In the genomic region with DNA sequence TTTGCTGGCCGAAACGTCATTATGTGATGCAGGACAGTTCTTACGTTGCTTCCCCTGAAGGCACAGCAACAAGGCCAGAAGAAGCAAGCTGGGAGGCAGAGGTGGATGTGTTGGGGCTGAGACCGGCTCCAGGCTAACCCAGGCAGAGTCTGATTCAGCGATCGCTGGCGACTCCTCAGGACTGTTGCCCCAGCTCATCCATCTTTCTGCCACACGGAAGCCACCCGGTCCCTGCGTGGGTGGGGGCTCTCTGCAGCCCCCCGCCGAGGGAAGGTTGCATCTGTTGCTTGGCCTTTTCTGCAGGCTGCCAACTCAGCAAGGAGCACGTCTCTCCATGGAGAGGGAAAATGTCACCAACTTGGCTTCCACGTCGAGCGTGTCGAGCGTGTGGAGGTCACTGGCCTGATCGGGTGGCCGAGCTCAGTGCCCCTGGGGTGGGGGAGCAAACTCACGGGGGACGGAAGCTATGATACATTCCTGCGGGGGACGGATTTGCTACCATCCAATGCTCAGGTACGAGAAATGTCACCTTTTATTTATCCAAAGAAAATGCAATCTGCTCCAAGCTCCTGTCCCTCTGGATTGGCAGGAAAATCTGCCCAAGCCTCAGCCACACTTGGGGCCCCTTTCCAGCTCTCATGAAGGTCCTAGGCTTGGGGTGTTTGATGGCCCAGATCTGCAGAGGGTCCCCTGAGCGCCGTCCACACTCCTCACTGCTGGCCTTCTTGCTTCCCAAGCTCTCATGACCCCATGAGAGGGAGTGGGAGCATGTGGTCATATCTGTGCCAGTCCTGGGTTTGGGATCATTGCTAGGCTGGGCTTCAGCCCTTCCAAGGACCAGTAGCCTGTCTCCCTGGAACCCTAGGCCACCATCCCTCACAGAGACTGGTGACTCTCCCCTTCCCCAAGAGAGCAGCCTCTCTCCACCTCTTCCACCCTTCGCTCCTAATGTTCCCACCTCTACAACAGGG, we compare ENCODE assay signal across 31 cellular contexts.
A peak's percentile ranks its signal among the peaks of the same experiment; 100 is the strongest.
DNase-seq lines count a peak whose midpoint lies in the region; ATAC-seq, FAIRE-seq and TF ChIP-seq lines count a peak whose summit lies in the region.
"Had no signal": no experiment of that assay in that cellular context is flagged by ENCODE, and none has a peak within 500 bp of the region (broad histone marks: within the 10 kb centered on the region; RNA-seq: fewer than 3 reads in every experiment).

No MANE protein-coding gene starts in this region.

- H3K79me2 ChIP-seq in HepG2 (ENCODE audit: insufficient read depth, low read length), result no peaks in the 10 kb centered on the region

- H3K4me3 ChIP-seq in BLaER1 (no peak overlapping the region), Peyer's patch (no peak overlapping the region), HepG2 (replicated peaks in 1 of 3; ENCODE audit: insufficient read depth in 1 of 3, low read depth in 2 of 3, low read length in 3 of 3) (0 out of 6 replicates have a peak overlapping the region, but pooled peaks of 1 of the 3 experiments have one; percentile 1)
- H3K4me3 ChIP-seq: GM12878, K562, SK-N-MC, stomach had no signal

- WGBS in HepG2 (ENCODE audit: low lambda C conversion rate), result 94% methylated on average over 18 of the region's 28 CpGs

- peak overlapping the region; percentile 94 for H3K4me2 ChIP-seq in BLaER1
- H3K4me2 ChIP-seq in HepG2 (ENCODE audit: low read depth, low read length), result no peak overlapping the region

- H3K9me3 ChIP-seq in BLaER1 (no peaks in the 10 kb centered on the region; the same call in none of the 2 replicates), Peyer's patch (no peaks in the 10 kb centered on the region), HepG2 (ENCODE audit: low read length) (no peaks in the 10 kb centered on the region)
- H3K9me3 ChIP-seq: stomach had no signal

- intact Hi-C loops in HepG2 (cut with micrococcal nuclease; ENCODE audit: unreplicated experiment) (no loop called here), posterior vena cava (cut with DNase I) (no loop called here)

- peaks cover 84% of the 10 kb centered on the region for H3K4me1 ChIP-seq in BLaER1
- H3K4me1 ChIP-seq in Peyer's patch, result no peaks in the 10 kb centered on the region
- peaks cover 17% of the 10 kb centered on the region for H3K4me1 ChIP-seq in HepG2 (ENCODE audit: insufficient read depth, low read length)
- H3K4me1 ChIP-seq: stomach had no signal

- DNase-seq in Peyer's patch (peak in 2 of 3 donors; percentile 25 to 37), HepG2 (ENCODE audit: low spot score) (no peak), posterior vena cava (ENCODE audit: low spot score) (peak; percentile 52), dedifferentiated amniotic fluid mesenchymal stem cell (ENCODE audit: extremely low spot score) (no peak), dermis blood vessel endothelial cell (no peak), DMS153 treated with DMSO at 0.1 percent for 48 hours (lab: John Stamatoyannopoulos, UW; ENCODE audit: unreplicated experiment) (no peak)
- DNase-seq: activated B cell treated with CpG ODN at 0.5 μM for 24 hours; activated CD4-positive, alpha-beta T cell treated with anti-CD3 and anti-CD28 coated beads, Interleukin-2, amount 50 U/mL, for 4 hours; activated CD8-positive, alpha-beta memory T cell treated with anti-CD3 and anti-CD28 coated beads, Interleukin-2, amount 10 ng/mL, durations not matched to agents 7 days and 5 days; activated naive CD4-positive, alpha-beta T cell treated with anti-CD3 and anti-CD28 coated beads for 36 hours; activated T-cell treated with anti-CD3 and anti-CD28 coated beads, Interleukin-2, amount 50 U/mL, for 72 hours; CD8-positive, alpha-beta T cell; effector CD4-positive, alpha-beta T cell; H7; midbrain; naive B cell; NCI-H1105; NCI-H1930; NCI-H2171 treated with DMSO at 0.1 percent for 48 hours; NCI-H510A; occipital lobe; retina; stomach; T-helper 1 cell had no signal

- POLR2A ChIA-PET in HepG2 (lab: Yijun Ruan, JAX), result no interaction called here

- H3K9ac ChIP-seq in BLaER1 (0 out of 2 replicates have a peak overlapping the region, but pooled peaks have one; percentile 47), HepG2 (ENCODE audit: insufficient read depth, low read depth, low read length) (no peak overlapping the region)

- TF ChIP-seq RAD21 in HepG2 (CRISPR knock-in tag; IDR thresholded peaks at IDR 0.05), result no peak

- H3K27ac ChIP-seq in BLaER1 (peak overlapping the region; percentile 63; the same call in 1 of the 2 replicates), Peyer's patch (no peak overlapping the region), HepG2 (ENCODE audit: extremely low read length, insufficient read depth, low read length) (peak overlapping the region; percentile 58)
- H3K27ac ChIP-seq: RWPE1, SK-N-MC, stomach had no signal

- no peak for TF ChIP-seq EP300 in HepG2 (IDR thresholded peaks at IDR 0.05; ENCODE audit: low read depth in 2 of 2, low read length in 2 of 2)
- TF ChIP-seq EP300 in HepG2 (CRISPR knock-in tag; IDR thresholded peaks at IDR 0.05; ENCODE audit: borderline replicate concordance), result no peak

- in situ Hi-C loops in HepG2 (cut with HindIII; ENCODE audit: extremely low pct_ligation_motif_present, low pct_unique_long_range_greater_than_20kb), result no loop called here

- ATAC-seq in HepG2 (peak; percentile 56), HG03460 (IDR thresholded peaks at IDR 0.05; ENCODE audit: unreplicated experiment) (no peak)
- ATAC-seq: activated CD8-positive, alpha-beta memory T cell treated with anti-CD3 and anti-CD28 coated beads, Interleukin-2, amount 10 ng/mL, durations not matched to agents 7 days and 5 days; activated T-cell treated with anti-CD3 and anti-CD28 coated beads, Interleukin-2, amount 50 U/mL, for 72 hours; CD8-positive, alpha-beta T cell; GM12878; K562 had no signal

- BruUV-seq in HepG2 (replicated peaks; lab: Mats Ljungman, UMichigan), result no TSS peak

- TF ChIP-seq CTCF in Peyer's patch (IDR thresholded peaks at IDR 0.05) (no peak), HepG2 (CRISPR knock-in tag; IDR thresholded peaks at IDR 0.05) (no peak)

- FAIRE-seq in HepG2 (lab: Jason Lieb, UNC), result no peak
- FAIRE-seq: GM12878, HTR-8/SVneo, K562 had no signal

- CTCF ChIA-PET in HepG2 (lab: Yijun Ruan, JAX; ENCODE audit: low intra/inter-chr PET ratio, low total read pairs), result no interaction called here

- H3K36me3 ChIP-seq in BLaER1 (peaks cover 29% of the 10 kb centered on the region; the same call in 1 of the 2 replicates), Peyer's patch (peaks cover 0 to 6% (median 0%) of the 10 kb centered on the region in 3 donors), HepG2 (replicated peaks in 1 of 2; ENCODE audit: control insufficient read depth in 1 of 2, insufficient read depth in 2 of 2, low read length in 2 of 2) (peaks cover 8 to 10% of the 10 kb centered on the region in 2 experiments; a peak in 3 of 5 replicates)

- TF ChIP-seq POLR2A in Peyer's patch (IDR thresholded peaks at IDR 0.05) (no peak), HepG2 (IDR thresholded peaks at IDR 0.05; ENCODE audit: insufficient read depth in 1 of 2, low read depth in 2 of 2, low read length in 2 of 2) (no peak)

- H4K20me1 ChIP-seq in BLaER1, result peaks cover 39% of the 10 kb centered on the region
- H4K20me1 ChIP-seq in HepG2 (ENCODE audit: insufficient read depth, low read length), result no peaks in the 10 kb centered on the region

- no peak overlapping the region for H2AFZ ChIP-seq in HepG2 (ENCODE audit: low read length)

- no peaks in the 10 kb centered on the region for H3K27me3 ChIP-seq in BLaER1
- no peaks in the 10 kb centered on the region for H3K27me3 ChIP-seq in Peyer's patch
- no peaks in the 10 kb centered on the region for H3K27me3 ChIP-seq in HepG2 (ENCODE audit: control insufficient read depth in 1 of 2, insufficient read depth in 2 of 2, low read length in 2 of 2)
- H3K27me3 ChIP-seq: stomach had no signal

TF ChIP-seq in HepG2, 621 proteins besides CTCF, POLR2A, EP300 and RAD21 (continues in another document):
- no peak for TF ChIP-seq ZNF883 (CRISPR knock-in tag; IDR thresholded peaks at IDR 0.05; ENCODE audit: not compliant biosample characterization)
- TF ChIP-seq ZNF20 (CRISPR knock-in tag; IDR thresholded peaks at IDR 0.05), result no peak
- 0 out of 2 replicates have a peak, but pooled peaks have one; percentile 7 for TF ChIP-seq DMAP1 (CRISPR knock-in tag; IDR thresholded peaks at IDR 0.05)
- TF ChIP-seq ZBTB38 (CRISPR knock-in tag; IDR thresholded peaks at IDR 0.05), result peak; percentile 73; the same call in 1 of the 2 replicates
- TF ChIP-seq ZBTB44 (CRISPR knock-in tag; IDR thresholded peaks at IDR 0.05), result no peak
- TF ChIP-seq ZNF230 (CRISPR knock-in tag; IDR thresholded peaks at IDR 0.05), result no peak
- TF ChIP-seq ZNF780A (CRISPR knock-in tag; IDR thresholded peaks at IDR 0.05), result no peak
- no peak for TF ChIP-seq SETDB1 (CRISPR knock-in tag; IDR thresholded peaks at IDR 0.05; ENCODE audit: borderline replicate concordance)
- no peak for TF ChIP-seq ETV6 (CRISPR knock-in tag; conservative IDR thresholded peaks at IDR 0.05)
- TF ChIP-seq HIVEP1 (CRISPR knock-in tag; IDR thresholded peaks at IDR 0.05), result 0 out of 2 replicates have a peak, but pooled peaks have one; percentile 17
- TF ChIP-seq ZNF598 (CRISPR knock-in tag; IDR thresholded peaks at IDR 0.05; ENCODE audit: borderline replicate concordance), result no peak
- TF ChIP-seq KDM5B (CRISPR knock-in tag; IDR thresholded peaks at IDR 0.05; ENCODE audit: borderline replicate concordance), result no peak
- TF ChIP-seq MAFK (conservative IDR thresholded peaks at IDR 0.05 in 1 of 2, IDR thresholded peaks at IDR 0.05 in 1 of 2; ENCODE audit: low read length in 2 of 2), result 0 out of 4 replicates have a peak, but pooled peaks of 1 of the 2 experiments have one; percentile 0

Comparison
In these comparisons a context has a peak if more than half of its experiments do, and no peak if none do; other contexts are left out.
1. H3K27ac ChIP-seq: peak in BLaER1 (single experiment) and HepG2 (single experiment); none in Peyer's patch (0 of 4).
2. DNase-seq: peak in Peyer's patch (2 of 3) and posterior vena cava (single experiment); none in HepG2 (single experiment), dedifferentiated amniotic fluid mesenchymal stem cell (single experiment), dermis blood vessel endothelial cell (single experiment) and DMS153 treated with DMSO at 0.1 percent for 48 hours (single experiment).